1 cellular context compared by ENCODE assay signal in genomic region chr5:39422886-39423285, GRCh38.
TF ChIP-seq lines count a peak whose summit lies in the region.

No MANE protein-coding gene starts in this region.

TF ChIP-seq in IMR-90, 13 proteins besides CTCF, POLR2A, EP300 and RAD21:
- no peak for TF ChIP-seq CHD1 (IDR thresholded peaks at IDR 0.05; ENCODE audit: low read depth, low read length)
- no peak for TF ChIP-seq MAFK (IDR thresholded peaks at IDR 0.05; ENCODE audit: low read depth, low read length)
- TF ChIP-seq NFE2L2 (IDR thresholded peaks at IDR 0.05; ENCODE audit: low read depth, low read length), result no peak
- TF ChIP-seq RCOR1 (IDR thresholded peaks at IDR 0.05; ENCODE audit: insufficient replicate concordance, low read length), result no peak
- no peak for TF ChIP-seq MXI1 (IDR thresholded peaks at IDR 0.05; ENCODE audit: borderline replicate concordance, low read depth, low read length)
- TF ChIP-seq, protein P1, sequence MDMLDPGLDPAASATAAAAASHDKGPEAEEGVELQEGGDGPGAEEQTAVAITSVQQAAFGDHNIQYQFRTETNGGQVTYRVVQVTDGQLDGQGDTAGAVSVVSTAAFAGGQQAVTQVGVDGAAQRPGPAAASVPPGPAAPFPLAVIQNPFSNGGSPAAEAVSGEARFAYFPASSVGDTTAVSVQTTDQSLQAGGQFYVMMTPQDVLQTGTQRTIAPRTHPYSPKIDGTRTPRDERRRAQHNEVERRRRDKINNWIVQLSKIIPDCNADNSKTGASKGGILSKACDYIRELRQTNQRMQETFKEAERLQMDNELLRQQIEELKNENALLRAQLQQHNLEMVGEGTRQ (IDR thresholded peaks at IDR 0.05; ENCODE audit: low read depth, low read length), result no peak
